Comparison of ENCODE assay signal across 2 cellular contexts in the genomic region with DNA sequence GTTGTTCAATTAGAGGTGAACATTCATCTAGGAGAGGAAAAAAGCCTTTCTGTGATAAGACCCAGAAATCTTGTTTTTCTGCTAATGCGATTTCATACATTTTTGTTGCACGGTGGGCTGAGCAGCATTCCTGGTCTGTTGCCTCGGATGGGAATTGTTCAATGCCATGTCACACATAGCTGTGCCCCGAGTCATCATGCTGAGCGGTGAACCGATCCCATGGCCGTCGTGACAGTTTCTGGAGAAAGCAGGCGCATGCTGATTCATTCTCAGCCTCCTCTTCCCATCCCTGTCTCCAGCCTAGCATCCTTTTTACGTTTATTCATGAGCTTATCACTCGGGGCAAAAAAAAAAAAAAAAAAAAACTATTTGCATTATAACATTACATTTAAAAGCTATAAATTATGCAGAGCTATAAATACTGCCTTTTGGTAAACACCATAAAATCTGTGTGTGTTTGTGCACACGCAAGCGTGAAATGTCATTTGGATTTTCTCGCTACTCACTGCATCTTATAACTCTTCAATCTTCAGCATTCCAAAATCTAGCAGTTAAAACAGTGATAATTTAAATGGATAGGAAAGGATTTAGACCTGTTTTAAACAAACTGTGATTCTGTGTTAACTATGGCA.
A peak's percentile ranks its signal among the peaks of the same experiment; 100 is the strongest.
TF ChIP-seq lines count a peak whose summit lies in the region.

No MANE protein-coding gene starts in this region.

TF ChIP-seq in GM12891, 5 proteins besides CTCF, POLR2A, EP300 and RAD21:
- TF ChIP-seq PAX5 (IDR thresholded peaks at IDR 0.05; ENCODE audit: insufficient read depth, low read length, severe bottlenecking): no peak
- no peak for TF ChIP-seq TAF1 (IDR thresholded peaks at IDR 0.05; ENCODE audit: low read depth, low read length)
- no peak for TF ChIP-seq POLR2AphosphoS5 (IDR thresholded peaks at IDR 0.05; ENCODE audit: low read depth, low read length)
- TF ChIP-seq SPI1 (IDR thresholded peaks at IDR 0.05; ENCODE audit: low read depth, low read length): no peak
- TF ChIP-seq POU2F2 (IDR thresholded peaks at IDR 0.05; ENCODE audit: low read depth, low read length): no peak

TF ChIP-seq in H1, 55 proteins besides CTCF, POLR2A, EP300 and RAD21:
- TF ChIP-seq TEAD4 (IDR thresholded peaks at IDR 0.05; ENCODE audit: low read depth, low read length): peak; percentile 52; the same call in 1 of the 2 replicates
- peak; percentile 81 for TF ChIP-seq JUND (IDR thresholded peaks at IDR 0.05; ENCODE audit: low read length)
- 0 out of 2 replicates have a peak, but pooled peaks have one; percentile 22 for TF ChIP-seq JUN (IDR thresholded peaks at IDR 0.05; ENCODE audit: low read depth, low read length)
- TF ChIP-seq SUZ12 (IDR thresholded peaks at IDR 0.05; ENCODE audit: low read length): no peak
- TF ChIP-seq BACH1 (IDR thresholded peaks at IDR 0.05; ENCODE audit: low read length): peak; percentile 54
